1 cellular context compared by ENCODE assay signal in the genomic region with DNA sequence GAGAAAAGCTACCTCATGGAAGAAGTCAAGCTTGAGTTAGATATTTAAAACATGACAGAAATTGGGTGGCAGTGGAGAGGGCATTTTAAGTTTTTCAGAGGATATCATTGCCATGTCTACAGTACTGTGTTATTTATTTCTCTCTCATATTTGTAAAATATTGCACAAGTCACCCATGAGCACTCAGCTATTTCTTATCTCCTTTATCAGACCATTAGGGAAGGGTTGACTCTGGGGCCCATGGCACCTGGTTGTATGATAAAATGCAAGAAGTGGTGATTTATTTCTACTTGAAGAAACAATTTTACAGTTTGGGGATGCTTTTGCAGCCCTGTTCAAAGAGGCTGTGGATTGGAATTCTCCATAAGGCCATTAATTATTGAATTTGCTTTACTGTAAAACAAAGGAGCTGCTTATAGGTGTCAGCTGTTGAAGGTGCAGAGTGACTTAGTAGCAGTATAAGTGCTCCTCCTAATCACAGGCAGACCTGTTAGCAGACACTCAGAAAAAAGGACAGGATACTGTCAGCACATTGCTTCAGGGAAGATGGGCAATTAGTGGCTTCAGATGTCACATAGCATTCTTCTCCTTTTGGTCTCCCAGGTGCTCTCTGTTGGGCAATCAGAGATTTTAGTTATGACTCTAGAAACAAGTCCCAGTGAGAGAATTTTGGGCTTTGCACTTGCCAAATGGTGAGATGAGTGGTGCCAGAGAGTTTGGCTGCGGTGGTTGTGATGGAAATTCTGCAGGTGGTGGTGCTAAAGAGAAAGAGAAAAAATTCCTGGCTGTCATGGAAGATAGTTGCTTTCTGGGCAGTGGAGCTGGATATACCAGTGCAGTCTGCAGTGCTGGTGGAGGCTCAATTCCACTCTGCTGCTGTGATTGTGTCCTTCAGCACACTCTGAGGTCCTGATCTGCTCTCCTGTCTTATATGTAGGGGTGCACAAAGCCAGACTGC.
TF ChIP-seq lines count a peak whose summit lies in the region.

No MANE protein-coding gene starts in this region.

TF ChIP-seq in GM23338, 12 proteins besides CTCF, POLR2A, EP300 and RAD21 (continued from another document):
- no peak for TF ChIP-seq EZH2 (IDR thresholded peaks at IDR 0.05; ENCODE audit: low read depth, unreplicated experiment)
- no peak for TF ChIP-seq NANOG (IDR thresholded peaks at IDR 0.05; ENCODE audit: borderline replicate concordance)
- TF ChIP-seq, protein P1, sequence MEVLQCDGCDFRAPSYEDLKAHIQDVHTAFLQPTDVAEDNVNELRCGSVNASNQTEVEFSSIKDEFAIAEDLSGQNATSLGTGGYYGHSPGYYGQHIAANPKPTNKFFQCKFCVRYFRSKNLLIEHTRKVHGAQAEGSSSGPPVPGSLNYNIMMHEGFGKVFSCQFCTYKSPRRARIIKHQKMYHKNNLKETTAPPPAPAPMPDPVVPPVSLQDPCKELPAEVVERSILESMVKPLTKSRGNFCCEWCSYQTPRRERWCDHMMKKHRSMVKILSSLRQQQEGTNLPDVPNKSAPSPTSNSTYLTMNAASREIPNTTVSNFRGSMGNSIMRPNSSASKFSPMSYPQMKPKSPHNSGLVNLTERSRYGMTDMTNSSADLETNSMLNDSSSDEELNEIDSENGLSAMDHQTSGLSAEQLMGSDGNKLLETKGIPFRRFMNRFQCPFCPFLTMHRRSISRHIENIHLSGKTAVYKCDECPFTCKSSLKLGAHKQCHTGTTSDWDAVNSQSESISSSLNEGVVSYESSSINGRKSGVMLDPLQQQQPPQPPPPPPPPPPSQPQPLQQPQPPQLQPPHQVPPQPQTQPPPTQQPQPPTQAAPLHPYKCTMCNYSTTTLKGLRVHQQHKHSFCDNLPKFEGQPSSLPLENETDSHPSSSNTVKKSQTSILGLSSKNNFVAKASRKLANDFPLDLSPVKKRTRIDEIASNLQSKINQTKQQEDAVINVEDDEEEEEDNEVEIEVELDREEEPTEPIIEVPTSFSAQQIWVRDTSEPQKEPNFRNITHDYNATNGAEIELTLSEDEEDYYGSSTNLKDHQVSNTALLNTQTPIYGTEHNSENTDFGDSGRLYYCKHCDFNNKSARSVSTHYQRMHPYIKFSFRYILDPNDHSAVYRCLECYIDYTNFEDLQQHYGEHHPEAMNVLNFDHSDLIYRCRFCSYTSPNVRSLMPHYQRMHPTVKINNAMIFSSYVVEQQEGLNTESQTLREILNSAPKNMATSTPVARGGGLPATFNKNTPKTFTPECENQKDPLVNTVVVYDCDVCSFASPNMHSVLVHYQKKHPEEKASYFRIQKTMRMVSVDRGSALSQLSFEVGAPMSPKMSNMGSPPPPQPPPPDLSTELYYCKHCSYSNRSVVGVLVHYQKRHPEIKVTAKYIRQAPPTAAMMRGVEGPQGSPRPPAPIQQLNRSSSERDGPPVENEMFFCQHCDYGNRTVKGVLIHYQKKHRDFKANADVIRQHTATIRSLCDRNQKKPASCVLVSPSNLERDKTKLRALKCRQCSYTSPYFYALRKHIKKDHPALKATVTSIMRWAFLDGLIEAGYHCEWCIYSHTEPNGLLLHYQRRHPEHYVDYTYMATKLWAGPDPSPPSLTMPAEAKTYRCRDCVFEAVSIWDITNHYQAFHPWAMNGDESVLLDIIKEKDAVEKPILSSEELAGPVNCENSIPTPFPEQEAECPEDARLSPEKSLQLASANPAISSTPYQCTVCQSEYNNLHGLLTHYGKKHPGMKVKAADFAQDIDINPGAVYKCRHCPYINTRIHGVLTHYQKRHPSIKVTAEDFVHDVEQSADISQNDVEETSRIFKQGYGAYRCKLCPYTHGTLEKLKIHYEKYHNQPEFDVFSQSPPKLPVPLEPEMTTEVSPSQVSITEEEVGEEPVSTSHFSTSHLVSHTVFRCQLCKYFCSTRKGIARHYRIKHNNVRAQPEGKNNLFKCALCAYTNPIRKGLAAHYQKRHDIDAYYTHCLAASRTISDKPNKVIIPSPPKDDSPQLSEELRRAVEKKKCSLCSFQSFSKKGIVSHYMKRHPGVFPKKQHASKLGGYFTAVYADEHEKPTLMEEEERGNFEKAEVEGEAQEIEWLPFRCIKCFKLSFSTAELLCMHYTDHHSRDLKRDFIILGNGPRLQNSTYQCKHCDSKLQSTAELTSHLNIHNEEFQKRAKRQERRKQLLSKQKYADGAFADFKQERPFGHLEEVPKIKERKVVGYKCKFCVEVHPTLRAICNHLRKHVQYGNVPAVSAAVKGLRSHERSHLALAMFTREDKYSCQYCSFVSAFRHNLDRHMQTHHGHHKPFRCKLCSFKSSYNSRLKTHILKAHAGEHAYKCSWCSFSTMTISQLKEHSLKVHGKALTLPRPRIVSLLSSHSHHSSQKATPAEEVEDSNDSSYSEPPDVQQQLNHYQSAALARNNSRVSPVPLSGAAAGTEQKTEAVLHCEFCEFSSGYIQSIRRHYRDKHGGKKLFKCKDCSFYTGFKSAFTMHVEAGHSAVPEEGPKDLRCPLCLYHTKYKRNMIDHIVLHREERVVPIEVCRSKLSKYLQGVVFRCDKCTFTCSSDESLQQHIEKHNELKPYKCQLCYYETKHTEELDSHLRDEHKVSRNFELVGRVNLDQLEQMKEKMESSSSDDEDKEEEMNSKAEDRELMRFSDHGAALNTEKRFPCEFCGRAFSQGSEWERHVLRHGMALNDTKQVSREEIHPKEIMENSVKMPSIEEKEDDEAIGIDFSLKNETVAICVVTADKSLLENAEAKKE (CRISPR knock-in tag; IDR thresholded peaks at IDR 0.05) = no peak
- TF ChIP-seq POLR2AphosphoS5 (IDR thresholded peaks at IDR 0.05; ENCODE audit: low read depth) = no peak
- no peak for TF ChIP-seq STAT1 (IDR thresholded peaks at IDR 0.05; ENCODE audit: unreplicated experiment)
- TF ChIP-seq ZNF331 (CRISPR knock-in tag; IDR thresholded peaks at IDR 0.05; ENCODE audit: low read depth) = no peak
- TF ChIP-seq EZH2phosphoT487 (IDR thresholded peaks at IDR 0.05; ENCODE audit: unreplicated experiment) = no peak
